In the genomic region with DNA sequence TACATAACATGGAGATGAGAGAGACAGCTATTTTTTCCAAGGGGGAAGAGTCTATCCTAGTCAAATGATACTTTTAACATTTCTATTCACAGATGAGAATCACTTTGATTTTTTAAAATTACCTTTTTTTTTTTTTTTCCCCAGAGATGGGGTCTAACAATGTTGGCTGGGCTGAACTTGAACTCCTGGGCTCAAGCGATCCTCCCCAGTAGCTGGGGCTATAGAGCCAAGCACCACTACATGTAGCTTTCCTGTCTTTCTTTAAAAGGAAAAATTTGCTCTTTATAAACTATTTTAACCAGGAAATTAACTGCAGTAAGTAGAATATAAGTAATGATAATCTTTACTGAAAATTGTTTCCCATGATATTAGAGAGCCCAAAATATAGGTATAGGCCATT, we compare ENCODE assay signal across 21 cellular contexts. TPM values are rescaled to one million over a fixed set of nuclear protein-coding genes. Genes with fewer than 3 reads are reported as not detected.
A peak's percentile ranks its signal among the peaks of the same experiment; 100 is the strongest.
DNase-seq lines count a peak whose midpoint lies in the region; ATAC-seq and TF ChIP-seq lines count a peak whose summit lies in the region.
"Had no signal": no experiment of that assay in that cellular context is flagged by ENCODE, and none has a peak within 500 bp of the region (broad histone marks: within the 10 kb centered on the region; RNA-seq: fewer than 3 reads in every experiment).

No MANE protein-coding gene starts in this region.

- H4K5ac ChIP-seq in IMR-90 (ENCODE audit: low read depth, low read length): no peak overlapping the region

- H2BK15ac ChIP-seq in IMR-90 (ENCODE audit: low read depth, low read length): no peak overlapping the region

- H3K4me3 ChIP-seq in IMR-90 (ENCODE audit: insufficient read depth, low read depth, low read length) (no peak overlapping the region), brain microvascular endothelial cell (ENCODE audit: low read depth, low read length) (no peak overlapping the region), fibroblast of the aortic adventitia (ENCODE audit: low read depth, low read length) (no peak overlapping the region)
- H3K4me3 ChIP-seq: ascending aorta, coronary artery, prostate gland, transverse colon had no signal

- H2AFZ ChIP-seq in IMR-90 (replicated peaks; ENCODE audit: low read length, poor library complexity): no peak overlapping the region

- CTCF ChIA-PET in IMR-90 (lab: Yijun Ruan, JAX): interaction anchor here (0.6 to 1.2 kb wide), 3 partner anchors 118 to 734 kb away, joined by 3 to 5 read pairs (median 4); no protein-coding TSS in a partner anchor

- H3K9me3 ChIP-seq in IMR-90 (ENCODE audit: control insufficient read depth, insufficient read depth, low read length): no peaks in the 10 kb centered on the region
- H3K9me3 ChIP-seq: ascending aorta, prostate gland, transverse colon had no signal

- H3K79me1 ChIP-seq in IMR-90 (ENCODE audit: low read depth in 1 of 2, low read length in 2 of 2): peaks cover 15 to 31% of the 10 kb centered on the region in 2 experiments; a peak in 3 of 4 replicates

- H3K4me3 Mint-ChIP-seq in progenitor cell of endocrine pancreas (ENCODE audit: low read depth): no peak overlapping the region
- H3K4me3 Mint-ChIP-seq: activated naive CD4-positive, alpha-beta T cell treated with anti-CD3 and anti-CD28 coated beads, Interleukin-2, amount 50 U/mL, for 24 hours; activated T-helper 1 cell treated with anti-CD3 and anti-CD28 coated beads, Interleukin-12 subunit alpha, Interleukin-12 subunit beta, Interleukin-2, Interleukin-4 antibody, amounts not matched to agents 30 ng/mL and 10 ng/mL and 1 ng/mL, durations not matched to agents 14 hours and 24 hours and 36 hours; memory B cell; natural killer cell; stimulated activated naive CD8-positive, alpha-beta T cell treated with anti-CD3 and anti-CD28 coated beads, Interleukin-15, Interleukin-2, amounts not matched to agents 100 ng/mL and 50 ng/mL, for 24 hours had no signal

- H3K18ac ChIP-seq in IMR-90 (ENCODE audit: low read depth, low read length): no peak overlapping the region

- H3K36me3 ChIP-seq in IMR-90 (ENCODE audit: control insufficient read depth, insufficient read depth, low read length) (no peaks in the 10 kb centered on the region), brain microvascular endothelial cell (replicated peaks) (no peaks in the 10 kb centered on the region)
- H3K36me3 ChIP-seq: ascending aorta, prostate gland, transverse colon had no signal

- peaks cover 24% of the 10 kb centered on the region for H3K4me1 ChIP-seq in IMR-90 (ENCODE audit: control insufficient read depth, insufficient read depth, low read length)
- H3K4me1 ChIP-seq: prostate gland had no signal

- no peak; the same call in 1 of the 2 replicates for TF ChIP-seq RAD21 in IMR-90 (IDR thresholded peaks at IDR 0.05; ENCODE audit: low read length)

- DNase-seq in IMR-90 (no peak), brain microvascular endothelial cell (no peak), fibroblast of the aortic adventitia (ENCODE audit: low read depth) (no peak), progenitor cell of endocrine pancreas (ENCODE audit: low spot score, unreplicated experiment) (no peak), NCI-H524 treated with DMSO at 0.1 percent for 48 hours (lab: John Stamatoyannopoulos, UW) (no peak), occipital lobe (lab: John Stamatoyannopoulos, UW) (no peak)
- no peak for DNase-seq in activated CD8-positive, alpha-beta memory T cell treated with anti-CD3 and anti-CD28 coated beads, Interleukin-2, amount 50 U/mL, for 4 hours
- DNase-seq: COR-L47; HCEC 1CT; natural killer cell; NCI-H510A treated with DMSO at 0.1 percent for 48 hours; stimulated activated CD4-positive, alpha-beta T cell treated with anti-CD3 and anti-CD28 coated beads, Interleukin-2, amount 100 ng/mL, for 48 hours; transverse colon had no signal

- dilution Hi-C loops in IMR-90 (cut with HindIII; ENCODE audit: low sequenced_read_pairs, unreplicated experiment): no loop called here

- peaks cover 41% of the 10 kb centered on the region for H3K4me1 Mint-ChIP-seq in progenitor cell of endocrine pancreas (ENCODE audit: low read depth)

- no peak overlapping the region for H3K4me2 ChIP-seq in IMR-90 (ENCODE audit: low read depth, low read length)

- intact Hi-C loops in IMR-90 (cut with micrococcal nuclease): loop anchor here (5.0 to 10.0 kb wide), 3 partner anchors 104 to 449 kb away; no protein-coding TSS in a partner anchor

- no peaks in the 10 kb centered on the region for H3K9me1 ChIP-seq in IMR-90 (ENCODE audit: insufficient read depth, low read length)

- H3K27ac ChIP-seq in IMR-90 (ENCODE audit: insufficient read depth, low read length) (no peak overlapping the region), brain microvascular endothelial cell (no peak overlapping the region)
- H3K27ac ChIP-seq: ascending aorta, prostate gland, skin epidermis had no signal

- TF ChIP-seq POLR2A in IMR-90 (IDR thresholded peaks at IDR 0.05; ENCODE audit: low read depth, low read length): no peak

- H4K20me1 ChIP-seq in IMR-90 (ENCODE audit: insufficient read depth, low read length): peaks cover 9% of the 10 kb centered on the region; the same call in 1 of the 2 replicates

- no peak overlapping the region for H3K9ac ChIP-seq in IMR-90 (ENCODE audit: low read depth, low read length)

- H3K27ac Mint-ChIP-seq in progenitor cell of endocrine pancreas: peak overlapping the region; percentile 75
- H3K27ac Mint-ChIP-seq: activated naive CD4-positive, alpha-beta T cell treated with anti-CD3 and anti-CD28 coated beads, Interleukin-2, amount 50 U/mL, for 24 hours; activated T-helper 1 cell treated with anti-CD3 and anti-CD28 coated beads, Interleukin-12 subunit alpha, Interleukin-12 subunit beta, Interleukin-2, Interleukin-4 antibody, amounts not matched to agents 30 ng/mL and 10 ng/mL and 1 ng/mL, durations not matched to agents 14 hours and 24 hours and 36 hours; memory B cell; natural killer cell; stimulated activated naive CD8-positive, alpha-beta T cell treated with anti-CD3 and anti-CD28 coated beads, Interleukin-15, Interleukin-2, amounts not matched to agents 100 ng/mL and 50 ng/mL, for 24 hours had no signal

- no peak overlapping the region for H2AK9ac ChIP-seq in IMR-90 (replicated peaks; ENCODE audit: low read depth, low read length, poor library complexity)

- H2BK5ac ChIP-seq in IMR-90 (ENCODE audit: low read depth, low read length, poor library complexity, severe bottlenecking): no peak overlapping the region

- in situ Hi-C loops in IMR-90 (cut with MboI; ENCODE audit: low sequenced_read_pairs) (loop anchor here (10.0 kb wide), 2 partner anchors 699 to 749 kb away; no protein-coding TSS in a partner anchor), brain microvascular endothelial cell (cut with HindIII; ENCODE audit: low pct_ligation_motif_present, low sequenced_read_pairs) (no loop called here)

- no TSS peak for BruUV-seq in IMR-90 (replicated peaks; lab: Mats Ljungman, UMichigan)

- H3K56ac ChIP-seq in IMR-90 (ENCODE audit: extremely low read depth, insufficient read depth, low read length): no peak overlapping the region

- peaks cover 2% of the 10 kb centered on the region for H3K36me3 Mint-ChIP-seq in progenitor cell of endocrine pancreas (ENCODE audit: insufficient read depth)
- H3K36me3 Mint-ChIP-seq: activated naive CD4-positive, alpha-beta T cell treated with anti-CD3 and anti-CD28 coated beads, Interleukin-2, amount 50 U/mL, for 24 hours; memory B cell; natural killer cell had no signal

- H2BK20ac ChIP-seq in IMR-90 (ENCODE audit: low read depth, low read length): no peak overlapping the region

- H3K27me3 Mint-ChIP-seq in progenitor cell of endocrine pancreas: no peaks in the 10 kb centered on the region

- no peak overlapping the region for H2AK5ac ChIP-seq in IMR-90 (ENCODE audit: low read depth, low read length)

- no peak overlapping the region for H3K14ac ChIP-seq in IMR-90 (replicated peaks; ENCODE audit: low read depth, low read length)

- no peak overlapping the region for H4K91ac ChIP-seq in IMR-90 (ENCODE audit: insufficient read depth, low read depth, low read length)

- H2BK120ac ChIP-seq in IMR-90 (ENCODE audit: low read depth, low read length): no peak overlapping the region

- H3K27me3 ChIP-seq in IMR-90 (ENCODE audit: control insufficient read depth, insufficient read depth, low read length): peaks cover 5% of the 10 kb centered on the region
- peaks cover 4% of the 10 kb centered on the region for H3K27me3 ChIP-seq in brain microvascular endothelial cell (replicated peaks)
- H3K27me3 ChIP-seq: ascending aorta had no signal

- POLR2A ChIA-PET in IMR-90 (lab: Charles Lee; ENCODE audit: unreplicated experiment): no interaction called here

- no peak overlapping the region for H3K4ac ChIP-seq in IMR-90 (ENCODE audit: low read depth, low read length)

- no CpG with 5 or more reads among the region's 1 CpG for WGBS in IMR-90 (ENCODE audit: extremely low coverage in 2 of 2, insufficient read length in 1 of 2), 2 experiments

- no peaks in the 10 kb centered on the region for H3K9me3 Mint-ChIP-seq in progenitor cell of endocrine pancreas (ENCODE audit: low read depth)
- H3K9me3 Mint-ChIP-seq: activated naive CD4-positive, alpha-beta T cell treated with anti-CD3 and anti-CD28 coated beads, Interleukin-2, amount 50 U/mL, for 24 hours; activated T-helper 1 cell treated with anti-CD3 and anti-CD28 coated beads, Interleukin-12 subunit alpha, Interleukin-12 subunit beta, Interleukin-2, Interleukin-4 antibody, amounts not matched to agents 30 ng/mL and 10 ng/mL and 1 ng/mL, durations not matched to agents 14 hours and 24 hours and 36 hours; memory B cell; natural killer cell; stimulated activated naive CD8-positive, alpha-beta T cell treated with anti-CD3 and anti-CD28 coated beads, Interleukin-15, Interleukin-2, amounts not matched to agents 100 ng/mL and 50 ng/mL, for 24 hours had no signal

- TF ChIP-seq CTCF in IMR-90 (conservative IDR thresholded peaks at IDR 0.05; ENCODE audit: low read depth, low read length) (0 out of 2 replicates have a peak, but pooled peaks have one; percentile 22), brain microvascular endothelial cell (IDR thresholded peaks at IDR 0.05; ENCODE audit: low read depth, low read length, missing control alignments) (peak; percentile 48), fibroblast of the aortic adventitia (IDR thresholded peaks at IDR 0.05; ENCODE audit: insufficient read depth, low read length) (peak; percentile 42), progenitor cell of endocrine pancreas (IDR thresholded peaks at IDR 0.05; ENCODE audit: unreplicated experiment) (no peak)

- no peak for ATAC-seq in IMR-90 (ENCODE audit: low read depth)
- ATAC-seq: natural killer cell had no signal

- no peak overlapping the region for H3K23ac ChIP-seq in IMR-90 (ENCODE audit: low read depth, low read length)

- no peak overlapping the region for H4K8ac ChIP-seq in IMR-90 (ENCODE audit: low read depth in 2 of 2, low read length in 2 of 2)

TF ChIP-seq in IMR-90, 13 proteins besides CTCF, POLR2A, EP300 and RAD21 (continues in another document):
- TF ChIP-seq MXI1 (IDR thresholded peaks at IDR 0.05; ENCODE audit: borderline replicate concordance, low read depth, low read length): no peak

RNA-seq across cellular contexts. Expression of gene PRICKLE1, which starts 3.3 kb away (rescaled TPM):
- total RNA-seq in IMR-90 (2012; rRNA removed): 20.8 and 21.3 TPM in 2 replicates
- polyA plus RNA-seq in IMR-90 (2012; rRNA removed): 20.4 and 21.7 TPM in 2 replicates
- 8.1 and 14.7 TPM in 2 replicates for polyA plus RNA-seq in IMR-90 (2012; cell fraction: cytosol; rRNA removed)
- 28.9 and 30.5 TPM in 2 replicates for polyA plus RNA-seq in IMR-90 (2012; cell fraction: nucleus; rRNA removed; ENCODE audit: low replicate concordance)
- 15.6 and 17.4 TPM in 2 replicates for total RNA-seq in fibroblast of the aortic adventitia (ENCODE audit: low replicate concordance)
- 43.2 and 53.5 TPM in 2 replicates for total RNA-seq in progenitor cell of endocrine pancreas
- total RNA-seq in occipital lobe: 8.7 TPM
